14 cellular contexts compared by ENCODE assay signal in the genomic region with DNA sequence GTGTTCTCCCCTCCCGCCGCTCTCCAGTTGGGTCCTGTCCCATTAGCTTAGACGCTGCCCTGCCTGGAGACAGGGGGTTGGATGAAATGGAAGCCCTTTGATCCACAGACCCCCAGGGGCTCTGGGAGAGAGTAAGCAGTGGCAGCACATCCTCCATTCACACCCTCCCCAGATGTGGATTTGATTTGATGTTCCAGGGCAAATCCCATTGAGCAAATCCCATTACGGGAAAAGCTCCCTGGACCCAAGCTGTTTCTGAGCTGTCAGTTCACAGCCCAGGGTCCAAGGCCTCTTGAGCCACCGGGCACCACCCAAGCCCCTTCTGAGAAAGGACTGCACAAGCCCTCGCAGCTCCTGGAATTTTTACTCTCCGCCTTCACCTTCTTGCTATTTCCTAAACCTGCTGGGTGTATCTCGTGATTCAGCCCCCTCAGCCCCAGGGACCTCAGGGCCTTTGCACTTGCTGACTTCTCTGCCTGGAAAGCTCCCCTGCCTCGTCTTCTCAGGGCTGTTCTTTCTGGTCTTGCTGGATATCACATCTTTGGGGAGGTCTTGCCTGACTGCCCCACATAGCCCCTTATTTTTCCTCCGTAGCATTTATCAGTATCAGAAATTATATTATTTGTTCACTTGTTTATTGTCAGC.
DNase-seq lines count a peak whose midpoint lies in the region; ATAC-seq and TF ChIP-seq lines count a peak whose summit lies in the region.
"Had no signal": no experiment of that assay in that cellular context is flagged by ENCODE, and none has a peak within 500 bp of the region (broad histone marks: within the 10 kb centered on the region; RNA-seq: fewer than 3 reads in every experiment).

No MANE protein-coding gene starts in this region.

- no peak overlapping the region for H3K18ac ChIP-seq in neuronal stem cell (ENCODE audit: low read length)

- H3K36me3 ChIP-seq in H7 (replicated peaks; ENCODE audit: control insufficient read depth, insufficient read depth, low read length) (no peaks in the 10 kb centered on the region), neuronal stem cell (replicated peaks in 1 of 2; ENCODE audit: control insufficient read depth in 2 of 2, insufficient read depth in 2 of 2, low read length in 2 of 2) (no peaks in the 10 kb centered on the region), upper lobe of right lung (no peaks in the 10 kb centered on the region)
- H3K36me3 ChIP-seq: BLaER1 treated with 17β-estradiol and CSF1 and Interleukin-3, amounts not matched to agents 10 nM and 100 nM; HAP-1 had no signal

- no peak overlapping the region for H2BK120ac ChIP-seq in neuronal stem cell (ENCODE audit: low read depth, low read length)

- H3K4me3 ChIP-seq in H7 (ENCODE audit: insufficient read depth, low read depth, low read length): no peak overlapping the region
- H3K4me3 ChIP-seq in neuronal stem cell (ENCODE audit: low read length in 2 of 2): no peak overlapping the region
- no peak overlapping the region for H3K4me3 ChIP-seq in upper lobe of right lung
- H3K4me3 ChIP-seq: BLaER1 treated with 17β-estradiol and CSF1 and Interleukin-3, amounts not matched to agents 10 nM and 100 nM; GM12878; HAP-1 had no signal

- intact Hi-C loops in upper lobe of right lung (cut with DNase I): no loop called here

- H3K4me2 ChIP-seq in neuronal stem cell (ENCODE audit: insufficient read depth, low read length, poor library complexity, severe bottlenecking): no peak overlapping the region
- H3K4me2 ChIP-seq: BLaER1 treated with 17β-estradiol and CSF1 and Interleukin-3, amounts not matched to agents 10 nM and 100 nM had no signal

- no peak overlapping the region for H2AFZ ChIP-seq in neuronal stem cell (ENCODE audit: low read length)

- H3K27ac ChIP-seq in neuronal stem cell (replicated peaks; ENCODE audit: low read length) (no peak overlapping the region), upper lobe of right lung (no peak overlapping the region)
- H3K27ac ChIP-seq: BLaER1 treated with 17β-estradiol and CSF1 and Interleukin-3, amounts not matched to agents 10 nM and 100 nM had no signal

- H2BK5ac ChIP-seq in neuronal stem cell (ENCODE audit: low read length): no peak overlapping the region

- no peak overlapping the region for H3K9ac ChIP-seq in neuronal stem cell (ENCODE audit: low read depth, low read length, poor library complexity)
- H3K9ac ChIP-seq: BLaER1 treated with 17β-estradiol and CSF1 and Interleukin-3, amounts not matched to agents 10 nM and 100 nM had no signal

- H2AK5ac ChIP-seq in neuronal stem cell (ENCODE audit: low read depth, low read length): peak overlapping the region; percentile 7

- peaks cover 0 to 7% of the 10 kb centered on the region in 2 donors for H3K4me1 ChIP-seq in neuronal stem cell (ENCODE audit: control insufficient read depth in 2 of 2, insufficient read depth in 1 of 2, low read depth in 1 of 2, low read length in 2 of 2)
- H3K4me1 ChIP-seq in upper lobe of right lung: no peaks in the 10 kb centered on the region
- H3K4me1 ChIP-seq: BLaER1 treated with 17β-estradiol and CSF1 and Interleukin-3, amounts not matched to agents 10 nM and 100 nM; HAP-1 had no signal

- no peaks in the 10 kb centered on the region for H3K79me1 ChIP-seq in neuronal stem cell (ENCODE audit: low read depth, low read length)

- no peak overlapping the region for H2BK12ac ChIP-seq in neuronal stem cell (ENCODE audit: low read length)

- TF ChIP-seq CTCF in upper lobe of right lung (IDR thresholded peaks at IDR 0.05): no peak

- no peak overlapping the region for H3K23ac ChIP-seq in neuronal stem cell (ENCODE audit: low read depth, low read length, poor library complexity)

- no peak overlapping the region for H4K8ac ChIP-seq in neuronal stem cell (ENCODE audit: low read depth, low read length)

- H3K14ac ChIP-seq in neuronal stem cell (ENCODE audit: low read length): no peak overlapping the region

- DNase-seq in H7: peak; percentile 16
- DNase-seq in NCI-H82 treated with DMSO at 0.1 percent for 48 hours (lab: John Stamatoyannopoulos, UW; ENCODE audit: unreplicated experiment): peak; percentile 90
- no peak for DNase-seq in neuronal stem cell (ENCODE audit: low spot score)
- peak; percentile 21 for DNase-seq in upper lobe of right lung
- DNase-seq in NCI-H187 treated with DMSO at 0.1 percent for 48 hours (lab: John Stamatoyannopoulos, UW): no peak
- DNase-seq: 8988T; Calu3; CD8-positive, alpha-beta T cell; DMS79 treated with DMSO at 0.1 percent for 48 hours had no signal

- no peaks in the 10 kb centered on the region for H3K9me3 ChIP-seq in neuronal stem cell (replicated peaks in 1 of 2; ENCODE audit: control insufficient read depth in 2 of 2, insufficient read depth in 1 of 2, low read depth in 1 of 2, low read length in 2 of 2)
- no peaks in the 10 kb centered on the region for H3K9me3 ChIP-seq in upper lobe of right lung
- H3K9me3 ChIP-seq: BLaER1 treated with 17β-estradiol and CSF1 and Interleukin-3, amounts not matched to agents 10 nM and 100 nM; HAP-1 had no signal

- no peak for ATAC-seq in upper lobe of right lung
- ATAC-seq in HG03354 (IDR thresholded peaks at IDR 0.05; ENCODE audit: poor library complexity, severe bottlenecking, unreplicated experiment): no peak
- no peak for ATAC-seq in HG03196 (IDR thresholded peaks at IDR 0.05; ENCODE audit: unreplicated experiment)
- ATAC-seq: CD8-positive, alpha-beta T cell; GM12878 had no signal

- no peak overlapping the region for H4K91ac ChIP-seq in neuronal stem cell (ENCODE audit: low read depth, low read length, poor library complexity)

- H2BK15ac ChIP-seq in neuronal stem cell (ENCODE audit: low read length): no peak overlapping the region

- no peak overlapping the region for H3K4ac ChIP-seq in neuronal stem cell (ENCODE audit: low read length)

- WGBS in neuronal stem cell (ENCODE audit: extremely low coverage in 2 of 2, insufficient read length in 2 of 2, insufficient replicate concordance in 1 of 2), 2 donors: no CpG with 5 or more reads among the region's 10 CpGs

- H3K27me3 ChIP-seq in H7 (ENCODE audit: control insufficient read depth, insufficient read depth, low read length): 0 out of 2 replicates have a peak, but pooled peaks cover 2% of the 10 kb centered on the region
- H3K27me3 ChIP-seq in neuronal stem cell (ENCODE audit: control insufficient read depth in 3 of 3, insufficient read depth in 3 of 3, low read depth in 1 of 3, low read length in 3 of 3): peaks cover 0 to 8% (median 0%) of the 10 kb centered on the region in 3 experiments
- H3K27me3 ChIP-seq in upper lobe of right lung: peaks cover 72% of the 10 kb centered on the region
- H3K27me3 ChIP-seq: BLaER1 treated with 17β-estradiol and CSF1 and Interleukin-3, amounts not matched to agents 10 nM and 100 nM had no signal

Comparison
In these comparisons a context has a peak if more than half of its experiments do, and no peak if none do; other contexts are left out.
1. DNase-seq: peak in H7 (single experiment), NCI-H82 treated with DMSO at 0.1 percent for 48 hours (single experiment) and upper lobe of right lung (single experiment); none in neuronal stem cell (single experiment) and NCI-H187 treated with DMSO at 0.1 percent for 48 hours (single experiment).